ENCODE assay signal across 11 cellular contexts in the genomic region with DNA sequence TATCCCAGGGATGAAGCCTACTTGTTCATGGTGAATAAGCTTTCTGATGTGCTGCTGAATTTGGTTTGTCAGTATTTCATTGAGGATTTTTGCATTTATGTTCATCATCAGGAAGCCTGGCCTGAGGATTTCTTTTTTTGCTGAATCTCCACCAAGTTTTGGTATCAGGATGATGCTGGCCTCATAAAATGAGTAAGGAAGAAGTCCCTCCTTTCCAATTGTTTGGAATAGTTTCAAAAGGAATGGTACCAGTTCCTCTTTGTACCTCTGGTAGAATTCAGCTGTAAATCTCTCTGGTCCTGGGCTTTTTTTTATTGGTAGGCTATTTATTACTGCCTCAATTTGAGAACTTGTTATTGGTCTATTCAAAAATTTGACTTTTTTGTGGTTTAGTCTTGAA. TPM values are rescaled to one million over a fixed set of nuclear protein-coding genes. Genes with fewer than 3 reads are reported as not detected.
"Had no signal": no experiment of that assay in that cellular context is flagged by ENCODE, and none has a peak within 500 bp of the region (broad histone marks: within the 10 kb centered on the region; RNA-seq: fewer than 3 reads in every experiment).

No MANE protein-coding gene starts in this region.

RNA-seq across cellular contexts. Expression of a gene that starts 51.4 kb away (rescaled TPM):
- total RNA-seq: kidney epithelial cell; left colon; left lobe of liver; left ventricle myocardium inferior; lower leg skin; lower lobe of right lung; lung microvascular endothelial cell; mammary epithelial cell; mesenteric fat pad; mononuclear cell; naive thymus-derived CD4-positive, alpha-beta T cell had no signal
